16 cellular contexts compared by ENCODE assay signal in genomic region chr12:94163850-94164249, GRCh38. TPM values are rescaled to one million over a fixed set of nuclear protein-coding genes. Genes with fewer than 3 reads are reported as not detected.
DNase-seq lines count a peak whose midpoint lies in the region; ATAC-seq and TF ChIP-seq lines count a peak whose summit lies in the region.
"Had no signal": no experiment of that assay in that cellular context is flagged by ENCODE, and none has a peak within 500 bp of the region (broad histone marks: within the 10 kb centered on the region; RNA-seq: fewer than 3 reads in every experiment).

No MANE protein-coding gene starts in this region.

- no peak overlapping the region for H3K4me3 Mint-ChIP-seq in activated naive CD4-positive, alpha-beta T cell treated with anti-CD3 and anti-CD28 coated beads, Interleukin-2, amount 50 U/mL, for 24 hours
- no peak overlapping the region for H3K4me3 Mint-ChIP-seq in activated naive CD4-positive, alpha-beta T cell treated with anti-CD3 and anti-CD28 coated beads for 36 hours
- H3K4me3 Mint-ChIP-seq in brain (no peak overlapping the region), neural progenitor cell (peak overlapping the region; percentile 27)
- H3K4me3 Mint-ChIP-seq: CD14-positive monocyte, GM23338 had no signal

- CTCF ChIA-PET in activated naive CD4-positive, alpha-beta T cell treated with anti-CD3 and anti-CD28 coated beads for 36 hours (lab: Charles Lee): interaction anchor here (0.5 to 1.1 kb wide), 3 partner anchors 54 to 1609 kb away, joined by 3 to 4 read pairs (median 4); no protein-coding TSS in a partner anchor

- H3K9me3 ChIP-seq in neural progenitor cell (ENCODE audit: low read depth) (no peaks in the 10 kb centered on the region), heart left ventricle (no peaks in the 10 kb centered on the region)
- H3K9me3 ChIP-seq: BLaER1 had no signal

- H3K36me3 Mint-ChIP-seq in activated naive CD4-positive, alpha-beta T cell treated with anti-CD3 and anti-CD28 coated beads, Interleukin-2, amount 50 U/mL, for 24 hours: no peaks in the 10 kb centered on the region
- H3K36me3 Mint-ChIP-seq in activated naive CD4-positive, alpha-beta T cell treated with anti-CD3 and anti-CD28 coated beads for 36 hours (ENCODE audit: low read depth): no peaks in the 10 kb centered on the region
- peaks cover 4% of the 10 kb centered on the region for H3K36me3 Mint-ChIP-seq in brain
- H3K36me3 Mint-ChIP-seq in neural progenitor cell: peaks cover 6% of the 10 kb centered on the region

- no peak overlapping the region for H2AFZ ChIP-seq in neural progenitor cell (replicated peaks)
- H2AFZ ChIP-seq: GM23338 had no signal

- H3K4me3 ChIP-seq in neural progenitor cell (no peak overlapping the region), heart left ventricle (no peak overlapping the region)
- H3K4me3 ChIP-seq: BLaER1, GM23338 had no signal

- no peak overlapping the region for H3K27ac ChIP-seq in neural progenitor cell
- H3K27ac ChIP-seq in heart left ventricle: no peak overlapping the region
- H3K27ac ChIP-seq: BLaER1 had no signal

- no peaks in the 10 kb centered on the region for H3K79me2 ChIP-seq in neural progenitor cell (ENCODE audit: low read depth)

- peak overlapping the region; percentile 63 for H3K4me2 ChIP-seq in neural progenitor cell
- H3K4me2 ChIP-seq: BLaER1 had no signal

- no peaks in the 10 kb centered on the region for H3K27me3 Mint-ChIP-seq in activated naive CD4-positive, alpha-beta T cell treated with anti-CD3 and anti-CD28 coated beads, Interleukin-2, amount 50 U/mL, for 24 hours
- H3K27me3 Mint-ChIP-seq in activated naive CD4-positive, alpha-beta T cell treated with anti-CD3 and anti-CD28 coated beads for 36 hours (ENCODE audit: low read depth): no peaks in the 10 kb centered on the region
- peaks cover 6% of the 10 kb centered on the region for H3K27me3 Mint-ChIP-seq in brain
- peaks cover 4% of the 10 kb centered on the region for H3K27me3 Mint-ChIP-seq in neural progenitor cell (ENCODE audit: insufficient read depth, low read depth)
- H3K27me3 Mint-ChIP-seq: CD4-positive, alpha-beta memory T cell had no signal

- H3K9me3 Mint-ChIP-seq in activated naive CD4-positive, alpha-beta T cell treated with anti-CD3 and anti-CD28 coated beads, Interleukin-2, amount 50 U/mL, for 24 hours: no peaks in the 10 kb centered on the region
- no peaks in the 10 kb centered on the region for H3K9me3 Mint-ChIP-seq in activated naive CD4-positive, alpha-beta T cell treated with anti-CD3 and anti-CD28 coated beads for 36 hours
- H3K9me3 Mint-ChIP-seq in brain (no peaks in the 10 kb centered on the region), neural progenitor cell (no peaks in the 10 kb centered on the region)
- H3K9me3 Mint-ChIP-seq: CD4-positive, alpha-beta memory T cell; GM23338 had no signal

- 91 to 95% (median 94%) methylated on average over 2 of the region's 2 CpGs for WGBS in heart left ventricle, 4 donors

- peaks cover 23% of the 10 kb centered on the region for H3F3A ChIP-seq in neural progenitor cell (ENCODE audit: low read depth)

- TF ChIP-seq CTCF in brain (conservative IDR thresholded peaks at IDR 0.05) (no peak), neural progenitor cell (IDR thresholded peaks at IDR 0.05) (no peak), heart left ventricle (IDR thresholded peaks at IDR 0.05) (no peak)

- ATAC-seq in heart left ventricle: no peak

- TF ChIP-seq POLR2A in heart left ventricle (IDR thresholded peaks at IDR 0.05): no peak

- H3K27me3 ChIP-seq in neural progenitor cell: peaks cover 23% of the 10 kb centered on the region
- no peaks in the 10 kb centered on the region for H3K27me3 ChIP-seq in heart left ventricle
- H3K27me3 ChIP-seq: BLaER1 had no signal

- H3K4me1 ChIP-seq in neural progenitor cell (peaks cover 37% of the 10 kb centered on the region), heart left ventricle (peaks cover 0 to 29% (median 0%) of the 10 kb centered on the region in 12 donors)

- no peak for DNase-seq in activated naive CD4-positive, alpha-beta T cell treated with anti-CD3 and anti-CD28 coated beads for 36 hours
- DNase-seq in neural progenitor cell (ENCODE audit: low spot score): no peak
- no peak for DNase-seq in NCI-H774 (lab: John Stamatoyannopoulos, UW)
- no peak for DNase-seq in heart left ventricle
- DNase-seq in NCI-H510A (lab: John Stamatoyannopoulos, UW): no peak
- DNase-seq: 8988T; CD4-positive, alpha-beta memory T cell; DMS153; DMS79; GDM1; H7 had no signal

- no peaks in the 10 kb centered on the region for H4K20me1 ChIP-seq in neural progenitor cell (ENCODE audit: low read depth)
- H4K20me1 ChIP-seq: BLaER1 had no signal

- H3K27ac Mint-ChIP-seq in activated naive CD4-positive, alpha-beta T cell treated with anti-CD3 and anti-CD28 coated beads, Interleukin-2, amount 50 U/mL, for 24 hours: peak overlapping the region; percentile 14
- no peak overlapping the region for H3K27ac Mint-ChIP-seq in activated naive CD4-positive, alpha-beta T cell treated with anti-CD3 and anti-CD28 coated beads for 36 hours
- H3K27ac Mint-ChIP-seq in brain (peak overlapping the region in 3 of 5 experiments; percentile 11 to 91 (median 72)), neural progenitor cell (no peak overlapping the region)
- H3K27ac Mint-ChIP-seq: GM23338 had no signal

- no peak overlapping the region for H3K9ac ChIP-seq in neural progenitor cell
- H3K9ac ChIP-seq: BLaER1 had no signal

- intact Hi-C loops in activated naive CD4-positive, alpha-beta T cell treated with anti-CD3 and anti-CD28 coated beads for 36 hours (cut with micrococcal nuclease): no loop called here
- intact Hi-C loops in heart left ventricle (cut with DNase I): loop anchor here in 1 of 10 donors (5.0 kb wide), 1 partner anchor 73 kb away; no protein-coding TSS in a partner anchor

- peaks cover 9% of the 10 kb centered on the region for H3K4me1 Mint-ChIP-seq in activated naive CD4-positive, alpha-beta T cell treated with anti-CD3 and anti-CD28 coated beads, Interleukin-2, amount 50 U/mL, for 24 hours
- peaks cover 18% of the 10 kb centered on the region for H3K4me1 Mint-ChIP-seq in activated naive CD4-positive, alpha-beta T cell treated with anti-CD3 and anti-CD28 coated beads for 36 hours (ENCODE audit: low read depth)
- H3K4me1 Mint-ChIP-seq in brain: peaks cover 54% of the 10 kb centered on the region
- H3K4me1 Mint-ChIP-seq in neural progenitor cell: peaks cover 51% of the 10 kb centered on the region

- no peaks in the 10 kb centered on the region for H3K36me3 ChIP-seq in neural progenitor cell
- H3K36me3 ChIP-seq in heart left ventricle: no peaks in the 10 kb centered on the region
- H3K36me3 ChIP-seq: BLaER1 had no signal

RNA-seq across cellular contexts. Expression of gene PLXNC1, which starts 15.5 kb away (rescaled TPM):
- total RNA-seq in activated naive CD4-positive, alpha-beta T cell treated with anti-CD3 and anti-CD28 coated beads for 36 hours: 1 to 10 TPM; 3.6 to 4.0 TPM
- polyA plus RNA-seq in brain (ENCODE audit: insufficient read depth, low read depth, low replicate concordance): 2.2 TPM
- total RNA-seq in neural progenitor cell (ENCODE audit: low replicate concordance): 13.4 and 16.7 TPM in 2 replicates
- total RNA-seq in heart left ventricle: 10 to 100 TPM in 1 of 9 donors, 1 to 10 TPM in 8; 1.8 to 18.4 (median 3.1) TPM
- 1 to 10 TPM in 1 of 2 donors, under 1 TPM in 1; 0.84 to 1.1 TPM for polyA plus RNA-seq in heart left ventricle

Comparison
In these comparisons a context has a peak if more than half of its experiments do, and no peak if none do; other contexts are left out.
1. H3K27ac Mint-ChIP-seq: peak in activated naive CD4-positive, alpha-beta T cell treated with anti-CD3 and anti-CD28 coated beads, Interleukin-2, amount 50 U/mL, for 24 hours (single experiment) and brain (3 of 5); none in activated naive CD4-positive, alpha-beta T cell treated with anti-CD3 and anti-CD28 coated beads for 36 hours (single experiment) and neural progenitor cell (single experiment).